In the genomic region with DNA sequence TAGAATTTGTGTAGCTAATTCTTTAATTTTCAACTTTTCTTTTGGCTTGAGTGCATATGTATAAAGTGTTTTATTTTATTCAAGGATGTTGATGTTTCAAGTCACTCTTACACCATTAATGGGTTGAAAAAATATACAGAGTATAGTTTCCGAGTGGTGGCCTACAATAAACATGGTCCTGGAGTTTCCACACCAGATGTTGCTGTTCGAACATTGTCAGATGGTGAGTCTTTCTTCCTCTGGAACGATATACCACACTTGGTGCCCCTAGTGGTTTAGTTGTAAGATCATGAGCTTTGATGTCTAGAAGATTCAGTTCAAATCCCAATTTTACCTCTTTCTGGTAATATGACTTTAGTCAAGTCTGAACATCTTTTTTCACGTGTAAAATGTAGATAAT, we compare ENCODE assay signal across 1 cellular context.
TF ChIP-seq lines count a peak whose summit lies in the region.

No MANE protein-coding gene starts in this region.

TF ChIP-seq in IMR-90, 13 proteins besides CTCF, POLR2A, EP300 and RAD21:
- TF ChIP-seq MAZ (IDR thresholded peaks at IDR 0.05; ENCODE audit: borderline replicate concordance, low read depth, low read length) (no peak), BHLHE40 (IDR thresholded peaks at IDR 0.05; ENCODE audit: low read depth, low read length) (no peak), MXI1 (IDR thresholded peaks at IDR 0.05; ENCODE audit: borderline replicate concordance, low read depth, low read length) (no peak), USF2 (IDR thresholded peaks at IDR 0.05; ENCODE audit: low read depth, low read length) (no peak), FOS (IDR thresholded peaks at IDR 0.05; ENCODE audit: low read depth, low read length) (no peak), CHD1 (IDR thresholded peaks at IDR 0.05; ENCODE audit: low read depth, low read length) (no peak), MAFK (IDR thresholded peaks at IDR 0.05; ENCODE audit: low read depth, low read length) (no peak), NFE2L2 (IDR thresholded peaks at IDR 0.05; ENCODE audit: low read depth, low read length) (no peak), RCOR1 (IDR thresholded peaks at IDR 0.05; ENCODE audit: insufficient replicate concordance, low read length) (no peak), RFX5 (IDR thresholded peaks at IDR 0.05; ENCODE audit: low read depth, low read length) (no peak), SMC3 (IDR thresholded peaks at IDR 0.05; ENCODE audit: low read depth, low read length) (no peak), ELK1 (IDR thresholded peaks at IDR 0.05; ENCODE audit: borderline replicate concordance, low read depth, low read length) (no peak), CEBPB (IDR thresholded peaks at IDR 0.05; ENCODE audit: low read depth, low read length) (no peak)
